ENCODE assay signal across 9 cellular contexts in genomic region chr10:98361131-98361633, GRCh38. TPM values are rescaled to one million over a fixed set of nuclear protein-coding genes. Genes with fewer than 3 reads are reported as not detected.
A peak's percentile ranks its signal among the peaks of the same experiment; 100 is the strongest.
DNase-seq lines count a peak whose midpoint lies in the region; ATAC-seq and TF ChIP-seq lines count a peak whose summit lies in the region.
"Had no signal": no experiment of that assay in that cellular context is flagged by ENCODE, and none has a peak within 500 bp of the region (broad histone marks: within the 10 kb centered on the region; RNA-seq: fewer than 3 reads in every experiment).

No MANE protein-coding gene starts in this region.

- 48% methylated on average over 11 of the region's 11 CpGs for WGBS in prostate gland

- no peak overlapping the region for H3K4me3 Mint-ChIP-seq in activated CD8-positive, alpha-beta T cell treated with anti-CD3 and anti-CD28 coated beads, Interleukin-2, amount 10 ng/mL, durations not matched to agents 7 days and 5 days

- CTCF ChIA-PET in activated CD8-positive, alpha-beta T cell treated with anti-CD3 and anti-CD28 coated beads, Interleukin-2, amount 10 ng/mL, durations not matched to agents 7 days and 5 days (lab: Charles Lee), result interaction anchor here (0.7 kb wide), 1 partner anchor 30 kb away, joined by 3 read pairs; no protein-coding TSS in a partner anchor

- DNase-seq in COLO668 (lab: John Stamatoyannopoulos, UW; ENCODE audit: unreplicated experiment), result peak; percentile 48
- DNase-seq in activated CD8-positive, alpha-beta T cell treated with anti-CD3 and anti-CD28 coated beads, Interleukin-2, amount 10 ng/mL, durations not matched to agents 7 days and 5 days, result peak; percentile 30
- DNase-seq in foreskin keratinocyte, result peak; percentile 67 to 83
- peak; percentile 38 for DNase-seq in prostate gland (ENCODE audit: low spot score)
- no peak for DNase-seq in NCI-H2081 (lab: John Stamatoyannopoulos, UW)
- no peak for DNase-seq in MV-4-11 (lab: John Stamatoyannopoulos, UW)

- intact Hi-C loops in prostate gland (cut with DNase I), result no loop called here

- TF ChIP-seq CTCF in foreskin keratinocyte (conservative IDR thresholded peaks at IDR 0.05), result no peak
- TF ChIP-seq CTCF in prostate gland (IDR thresholded peaks at IDR 0.05), result no peak

- no peak overlapping the region for H3K4me3 ChIP-seq in prostate gland
- H3K4me3 ChIP-seq: pancreas had no signal

- H3K4me1 ChIP-seq in foreskin keratinocyte (no peaks in the 10 kb centered on the region), prostate gland (replicated peaks) (no peaks in the 10 kb centered on the region)
- H3K4me1 ChIP-seq: pancreas had no signal

- peaks cover 13% of the 10 kb centered on the region for H3K27me3 Mint-ChIP-seq in activated CD8-positive, alpha-beta T cell treated with anti-CD3 and anti-CD28 coated beads, Interleukin-2, amount 10 ng/mL, durations not matched to agents 7 days and 5 days (ENCODE audit: low read depth)

- no peaks in the 10 kb centered on the region for H3K36me3 ChIP-seq in prostate gland
- H3K36me3 ChIP-seq: pancreas had no signal

- H3K9me3 ChIP-seq in prostate gland, result no peaks in the 10 kb centered on the region
- H3K9me3 ChIP-seq: pancreas had no signal

- ATAC-seq in GM19395 (IDR thresholded peaks at IDR 0.05; ENCODE audit: unreplicated experiment) (peak; percentile 98), HG03457 (IDR thresholded peaks at IDR 0.05; ENCODE audit: unreplicated experiment) (peak; percentile 88), foreskin keratinocyte (peak; percentile 94)
- ATAC-seq in activated CD8-positive, alpha-beta T cell treated with anti-CD3 and anti-CD28 coated beads, Interleukin-2, amount 10 ng/mL, durations not matched to agents 7 days and 5 days, result peak; percentile 44

- H3K9me3 Mint-ChIP-seq in activated CD8-positive, alpha-beta T cell treated with anti-CD3 and anti-CD28 coated beads, Interleukin-2, amount 10 ng/mL, durations not matched to agents 7 days and 5 days (ENCODE audit: insufficient read depth), result no peaks in the 10 kb centered on the region

- H3K27ac ChIP-seq in foreskin keratinocyte (no peak overlapping the region), prostate gland (peak overlapping the region in 1 of 2 donors; percentile 3)
- H3K27ac ChIP-seq: pancreas had no signal

- no peaks in the 10 kb centered on the region for H3K36me3 Mint-ChIP-seq in activated CD8-positive, alpha-beta T cell treated with anti-CD3 and anti-CD28 coated beads, Interleukin-2, amount 10 ng/mL, durations not matched to agents 7 days and 5 days (ENCODE audit: low read depth)

- POLR2A ChIA-PET in activated CD8-positive, alpha-beta T cell treated with anti-CD3 and anti-CD28 coated beads, Interleukin-2, amount 10 ng/mL, durations not matched to agents 7 days and 5 days (lab: Charles Lee), result interaction anchor here (1.1 kb wide), 1 partner anchor 21 kb away, joined by 3 read pairs; no protein-coding TSS in a partner anchor

- H3K27me3 ChIP-seq in foreskin keratinocyte, result no peaks in the 10 kb centered on the region
- H3K27me3 ChIP-seq in prostate gland (replicated peaks; ENCODE audit: insufficient read depth), result no peaks in the 10 kb centered on the region
- H3K27me3 ChIP-seq: pancreas had no signal

- no peak for TF ChIP-seq POLR2A in prostate gland (IDR thresholded peaks at IDR 0.05)

- H3K27ac Mint-ChIP-seq in activated CD8-positive, alpha-beta T cell treated with anti-CD3 and anti-CD28 coated beads, Interleukin-2, amount 10 ng/mL, durations not matched to agents 7 days and 5 days, result peak overlapping the region; percentile 10

- H3K4me1 Mint-ChIP-seq in activated CD8-positive, alpha-beta T cell treated with anti-CD3 and anti-CD28 coated beads, Interleukin-2, amount 10 ng/mL, durations not matched to agents 7 days and 5 days (ENCODE audit: low read depth), result peaks cover 7% of the 10 kb centered on the region

RNA-seq across cellular contexts. Expression of gene PYROXD2, which starts 53.8 kb away (rescaled TPM):
- 1 to 10 TPM; 8.3 to 9.3 TPM for total RNA-seq in activated CD8-positive, alpha-beta T cell treated with anti-CD3 and anti-CD28 coated beads, Interleukin-2, amount 10 ng/mL, durations not matched to agents 7 days and 5 days
- total RNA-seq in foreskin keratinocyte, result 3.3 and 5.6 TPM in 2 replicates
- 2.1 and 6.2 TPM in 2 replicates for polyA plus RNA-seq in foreskin keratinocyte
- 10 to 100 TPM; 15.0 to 21.6 TPM for total RNA-seq in prostate gland

Comparison
In these comparisons a context has a peak if more than half of its experiments do, and no peak if none do; other contexts are left out.
1. DNase-seq: peak in COLO668 (single experiment), activated CD8-positive, alpha-beta T cell treated with anti-CD3 and anti-CD28 coated beads, Interleukin-2, amount 10 ng/mL, durations not matched to agents 7 days and 5 days (single experiment), foreskin keratinocyte (2 of 2) and prostate gland (single experiment); none in NCI-H2081 (0 of 2) and MV-4-11 (single experiment).
2. ATAC-seq: peak in every context shown above with its lines; median percentile 98 in GM19395; 94 in foreskin keratinocyte; 88 in HG03457; 44 in activated CD8-positive, alpha-beta T cell treated with anti-CD3 and anti-CD28 coated beads, Interleukin-2, amount 10 ng/mL, durations not matched to agents 7 days and 5 days.